11 cellular contexts compared by ENCODE assay signal in genomic region chr11:125300791-125301218, GRCh38.
DNase-seq lines count a peak whose midpoint lies in the region; ATAC-seq and TF ChIP-seq lines count a peak whose summit lies in the region.
"Had no signal": no experiment of that assay in that cellular context is flagged by ENCODE, and none has a peak within 500 bp of the region (broad histone marks: within the 10 kb centered on the region; RNA-seq: fewer than 3 reads in every experiment).

No MANE protein-coding gene starts in this region.

- no peak overlapping the region for H3K4me3 ChIP-seq in astrocyte of the spinal cord (ENCODE audit: low read depth, low read length)
- H3K4me3 ChIP-seq: BLaER1 had no signal

- DNase-seq in 8988T (peak; percentile 79), HPDE6-E6E7 (ENCODE audit: extremely low spot score) (peak; percentile 31), astrocyte of the spinal cord (ENCODE audit: low read depth, low spot score) (peak; percentile 74), islet precursor cell (peak; percentile 96), GM19240 (ENCODE audit: insufficient read length, low spot score) (no peak), HK-2 (ENCODE audit: unreplicated experiment) (no peak), GF-D8 (lab: John Stamatoyannopoulos, UW) (no peak)
- DNase-seq: activated T-cell treated with anti-CD3 and anti-CD28 coated beads for 4 hours; effector CD8-positive, alpha-beta T cell had no signal

- in situ Hi-C loops in astrocyte of the spinal cord (cut with HindIII; ENCODE audit: low sequenced_read_pairs), result no loop called here

- ATAC-seq in HG03342 (IDR thresholded peaks at IDR 0.05; ENCODE audit: unreplicated experiment), result no peak

- TF ChIP-seq CTCF in astrocyte of the spinal cord (IDR thresholded peaks at IDR 0.05; ENCODE audit: low read depth, low read length), result no peak

Comparison
In these comparisons a context has a peak if more than half of its experiments do, and no peak if none do; other contexts are left out.
1. DNase-seq: peak in 8988T (single experiment), HPDE6-E6E7 (single experiment), astrocyte of the spinal cord (single experiment) and islet precursor cell (single experiment); none in GM19240 (single experiment), HK-2 (single experiment) and GF-D8 (single experiment).